11 cellular contexts compared by ENCODE assay signal in the genomic region with DNA sequence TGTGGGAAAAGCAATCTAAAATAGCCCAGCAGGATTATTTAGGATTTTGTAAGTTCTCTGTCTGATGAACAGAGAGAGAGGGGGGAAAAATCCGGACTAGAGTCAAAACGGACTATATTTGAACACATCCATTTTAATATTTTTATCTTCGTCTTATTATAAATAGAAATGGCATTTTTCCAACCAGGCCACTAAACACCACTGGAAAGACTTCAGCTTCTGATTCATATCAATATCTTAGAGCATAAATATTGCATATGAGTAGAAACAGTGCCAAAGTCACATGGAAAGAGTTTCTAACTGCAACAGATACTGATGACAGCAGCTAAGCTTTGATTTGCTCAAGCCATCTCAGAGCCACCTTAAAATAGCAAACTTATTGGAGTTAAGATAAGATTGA. TPM values are rescaled to one million over a fixed set of nuclear protein-coding genes. Genes with fewer than 3 reads are reported as not detected.
DNase-seq lines count a peak whose midpoint lies in the region; ATAC-seq, FAIRE-seq and TF ChIP-seq lines count a peak whose summit lies in the region.
"Had no signal": no experiment of that assay in that cellular context is flagged by ENCODE, and none has a peak within 500 bp of the region (broad histone marks: within the 10 kb centered on the region; RNA-seq: fewer than 3 reads in every experiment).

No MANE protein-coding gene starts in this region.

- H3K36me3 Mint-ChIP-seq in neural crest cell (ENCODE audit: low read depth): no peaks in the 10 kb centered on the region
- H3K36me3 Mint-ChIP-seq: CD4-positive, CD25-positive, alpha-beta regulatory T cell had no signal

- H3K27me3 ChIP-seq in right atrium auricular region: no peaks in the 10 kb centered on the region

- H3K36me3 ChIP-seq in right atrium auricular region: no peaks in the 10 kb centered on the region

- peaks cover 8% of the 10 kb centered on the region for H3K27me3 Mint-ChIP-seq in neural crest cell (ENCODE audit: low read depth)
- H3K27me3 Mint-ChIP-seq: CD4-positive, CD25-positive, alpha-beta regulatory T cell had no signal

- H3K4me1 Mint-ChIP-seq in neural crest cell: peaks cover 30% of the 10 kb centered on the region

- H3K27ac ChIP-seq in right atrium auricular region: peak overlapping the region; percentile 86 to 94

- ATAC-seq in Right ventricle myocardium inferior (no peak), HG03520 (IDR thresholded peaks at IDR 0.05; ENCODE audit: unreplicated experiment) (no peak), HG03565 (IDR thresholded peaks at IDR 0.05; ENCODE audit: unreplicated experiment) (no peak)

- intact Hi-C loops in Right ventricle myocardium inferior (cut with DNase I): loop anchor here (1.0 to 5.0 kb wide), 3 partner anchors 42 to 515 kb away; no protein-coding TSS in a partner anchor

- no peak for DNase-seq in right atrium auricular region (ENCODE audit: low spot score)
- DNase-seq in Right ventricle myocardium inferior (ENCODE audit: missing footprints): no peak
- no peak for DNase-seq in epithelial cell of esophagus (ENCODE audit: low read depth)
- no peak for DNase-seq in neural crest cell (ENCODE audit: low read depth, low spot score)
- no peak for DNase-seq in GM12892 (ENCODE audit: insufficient read length)
- DNase-seq in NCI-H2029 (lab: John Stamatoyannopoulos, UW): no peak
- DNase-seq: CD4-positive, CD25-positive, alpha-beta regulatory T cell; NCI-H1694 treated with DMSO at 0.1 percent for 48 hours; T-helper 9 cell had no signal

- H3K9me3 ChIP-seq in right atrium auricular region: no peaks in the 10 kb centered on the region

- H3K4me3 ChIP-seq in right atrium auricular region (peak overlapping the region; percentile 52 to 59), epithelial cell of esophagus (ENCODE audit: low read length) (peak overlapping the region; percentile 44)

- TF ChIP-seq POLR2A in GM12892 (IDR thresholded peaks at IDR 0.05; ENCODE audit: low read depth, low read length): no peak

- H3K9me3 Mint-ChIP-seq in neural crest cell: no peaks in the 10 kb centered on the region

- FAIRE-seq in GM12892 (lab: Jason Lieb, UNC): no peak

- peaks cover 0 to 22% of the 10 kb centered on the region in 2 donors for H3K4me1 ChIP-seq in right atrium auricular region

- TF ChIP-seq CTCF in right atrium auricular region (IDR thresholded peaks at IDR 0.05): no peak
- TF ChIP-seq CTCF in epithelial cell of esophagus (IDR thresholded peaks at IDR 0.05; ENCODE audit: insufficient read depth, low read depth, low read length, missing control alignments): no peak
- TF ChIP-seq CTCF in neural crest cell (conservative IDR thresholded peaks at IDR 0.05): no peak

- peak overlapping the region; percentile 82 for H3K4me3 Mint-ChIP-seq in neural crest cell

- no peak overlapping the region for H3K27ac Mint-ChIP-seq in neural crest cell (ENCODE audit: unreplicated experiment)
- H3K27ac Mint-ChIP-seq: CD4-positive, CD25-positive, alpha-beta regulatory T cell had no signal

RNA-seq across cellular contexts. Expression of a gene that starts 0.5 kb away (rescaled TPM):
- total RNA-seq in right atrium auricular region (10 to 100 TPM; 41.6 to 72.3 TPM), Right ventricle myocardium inferior (77.5 TPM), neural crest cell (2.2 and 2.8 TPM in 2 replicates)
- polyA plus RNA-seq in GM12892 (2012; ENCODE audit: missing spikeins): not detected
- total RNA-seq: CD4-positive, CD25-positive, alpha-beta regulatory T cell had no signal
- polyA plus RNA-seq: CD4-positive, CD25-positive, alpha-beta regulatory T cell had no signal

Comparison
In these comparisons a context has a peak if more than half of its experiments do, and no peak if none do; other contexts are left out.
1. RNA of a gene that starts 0.5 kb away (total RNA-seq): 77.5 TPM in Right ventricle myocardium inferior (single experiment) and 41.6 to 72.3 TPM in right atrium auricular region; 2.2 to 2.8 TPM in neural crest cell; every median in the first group is over 10 times any median in the second.